Comparison of ENCODE assay signal across 1 cellular context in the genomic region with DNA sequence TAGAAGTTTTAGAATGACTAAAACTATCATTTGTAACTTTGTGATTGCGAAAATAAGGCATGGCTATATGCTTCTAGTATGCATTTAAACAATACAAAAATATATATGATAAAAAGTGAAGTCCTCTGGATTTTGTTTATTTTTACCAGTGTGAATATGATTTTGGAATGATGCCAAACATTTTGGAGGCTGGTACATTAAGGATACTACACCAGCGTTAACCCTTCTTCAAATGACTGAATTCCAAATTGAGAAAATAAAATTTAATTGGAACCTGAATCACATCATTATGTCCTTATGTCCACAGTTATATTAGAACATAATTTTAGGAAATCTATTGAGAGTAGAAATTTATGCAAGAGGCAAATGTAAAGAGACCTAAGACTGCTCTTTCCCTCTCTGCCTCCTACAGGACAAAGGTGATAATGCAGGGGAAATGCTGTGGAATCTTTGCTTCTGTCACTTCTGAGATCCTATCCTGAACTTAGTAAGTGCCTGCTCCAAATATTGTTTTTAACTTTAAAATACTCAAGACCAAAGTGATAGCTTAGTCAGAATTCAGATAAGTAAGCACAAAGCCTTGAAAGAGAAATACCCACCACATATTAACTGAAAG.
TF ChIP-seq lines count a peak whose summit lies in the region.

No MANE protein-coding gene starts in this region.

TF ChIP-seq in GM23338, 12 proteins besides CTCF, POLR2A, EP300 and RAD21 (continued from another document):
- no peak for TF ChIP-seq ZNF462 (CRISPR knock-in tag; IDR thresholded peaks at IDR 0.05)
- TF ChIP-seq EZH2phosphoT487 (IDR thresholded peaks at IDR 0.05; ENCODE audit: unreplicated experiment) = no peak
- TF ChIP-seq STAT1 (IDR thresholded peaks at IDR 0.05; ENCODE audit: unreplicated experiment) = no peak
- TF ChIP-seq ETS1 (IDR thresholded peaks at IDR 0.05) = no peak
- TF ChIP-seq JUNB (IDR thresholded peaks at IDR 0.05; ENCODE audit: unreplicated experiment) = no peak
- no peak for TF ChIP-seq POLR2AphosphoS5 (IDR thresholded peaks at IDR 0.05; ENCODE audit: low read depth)
- no peak for TF ChIP-seq CREB1 (CRISPR knock-in tag; IDR thresholded peaks at IDR 0.05; ENCODE audit: low read depth)
- TF ChIP-seq NANOG (IDR thresholded peaks at IDR 0.05; ENCODE audit: borderline replicate concordance) = no peak
